Comparison of ENCODE assay signal across 2 cellular contexts in the genomic region with DNA sequence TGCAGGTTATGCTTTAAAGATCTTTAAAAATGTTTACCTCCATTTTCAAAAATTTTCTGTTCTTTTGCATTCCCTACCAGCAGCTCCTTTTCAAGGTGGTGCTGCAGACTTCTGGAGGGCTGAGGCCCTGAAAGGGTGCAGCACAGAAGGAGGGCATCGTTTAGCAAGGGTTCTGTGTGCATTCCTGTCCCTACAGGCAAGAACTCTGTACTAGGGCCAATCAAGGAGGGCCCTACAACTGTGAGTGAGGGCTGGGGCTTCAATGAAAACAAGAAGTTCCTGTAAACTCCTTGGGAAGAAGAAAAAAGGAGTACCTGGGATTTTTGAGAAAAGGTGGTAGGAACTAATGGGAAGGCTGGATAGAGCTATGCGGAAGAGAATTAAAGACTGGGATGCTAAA.
TF ChIP-seq lines count a peak whose summit lies in the region.

No MANE protein-coding gene starts in this region.

TF ChIP-seq in GM23338, 12 proteins besides CTCF, POLR2A, EP300 and RAD21:
- no peak for TF ChIP-seq ETS1 (IDR thresholded peaks at IDR 0.05)
- no peak for TF ChIP-seq NANOG (IDR thresholded peaks at IDR 0.05; ENCODE audit: borderline replicate concordance)
- no peak for TF ChIP-seq ZNF114 (CRISPR knock-in tag; IDR thresholded peaks at IDR 0.05)
- TF ChIP-seq STAT1 (IDR thresholded peaks at IDR 0.05; ENCODE audit: unreplicated experiment) = no peak
- TF ChIP-seq JUNB (IDR thresholded peaks at IDR 0.05; ENCODE audit: unreplicated experiment) = no peak
- no peak for TF ChIP-seq POLR2AphosphoS5 (IDR thresholded peaks at IDR 0.05; ENCODE audit: low read depth)
- no peak for TF ChIP-seq REST (IDR thresholded peaks at IDR 0.05; ENCODE audit: unreplicated experiment)
- no peak for TF ChIP-seq ZNF331 (CRISPR knock-in tag; IDR thresholded peaks at IDR 0.05; ENCODE audit: low read depth)
- TF ChIP-seq EZH2phosphoT487 (IDR thresholded peaks at IDR 0.05; ENCODE audit: unreplicated experiment) = no peak
- no peak for TF ChIP-seq CREB1 (CRISPR knock-in tag; IDR thresholded peaks at IDR 0.05; ENCODE audit: low read depth)

TF ChIP-seq in IMR-90, 13 proteins besides CTCF, POLR2A, EP300 and RAD21:
- TF ChIP-seq MXI1 (IDR thresholded peaks at IDR 0.05; ENCODE audit: borderline replicate concordance, low read depth, low read length) (no peak), RFX5 (IDR thresholded peaks at IDR 0.05; ENCODE audit: low read depth, low read length) (no peak), CHD1 (IDR thresholded peaks at IDR 0.05; ENCODE audit: low read depth, low read length) (no peak), BHLHE40 (IDR thresholded peaks at IDR 0.05; ENCODE audit: low read depth, low read length) (no peak), MAFK (IDR thresholded peaks at IDR 0.05; ENCODE audit: low read depth, low read length) (no peak), CEBPB (IDR thresholded peaks at IDR 0.05; ENCODE audit: low read depth, low read length) (no peak), SMC3 (IDR thresholded peaks at IDR 0.05; ENCODE audit: low read depth, low read length) (no peak), USF2 (IDR thresholded peaks at IDR 0.05; ENCODE audit: low read depth, low read length) (no peak)
